Comparison of ENCODE assay signal across 13 cellular contexts in genomic region chr3:175274056-175274455, GRCh38.
DNase-seq lines count a peak whose midpoint lies in the region; ATAC-seq and TF ChIP-seq lines count a peak whose summit lies in the region.
"Had no signal": no experiment of that assay in that cellular context is flagged by ENCODE, and none has a peak within 500 bp of the region (broad histone marks: within the 10 kb centered on the region; RNA-seq: fewer than 3 reads in every experiment).

No MANE protein-coding gene starts in this region.

- TF ChIP-seq POLR2A in prostate gland (IDR thresholded peaks at IDR 0.05), result no peak

- H3K27me3 ChIP-seq in prostate gland (replicated peaks; ENCODE audit: insufficient read depth), result no peaks in the 10 kb centered on the region
- H3K27me3 ChIP-seq: uterus had no signal

- ATAC-seq in GM18498 (IDR thresholded peaks at IDR 0.05; ENCODE audit: unreplicated experiment), result peak; percentile 61
- ATAC-seq in GM21423 (IDR thresholded peaks at IDR 0.05; ENCODE audit: unreplicated experiment), result peak; percentile 59
- ATAC-seq in HG03571 (IDR thresholded peaks at IDR 0.05; ENCODE audit: unreplicated experiment), result peak; percentile 52
- ATAC-seq in GM19324 (IDR thresholded peaks at IDR 0.05; ENCODE audit: low FRiP score, unreplicated experiment), result no peak
- ATAC-seq: sciatic nerve, SK-N-SH treated with all-trans-retinoic acid at 6 μM for 48 hours had no signal

- no peaks in the 10 kb centered on the region for H3K36me3 ChIP-seq in prostate gland
- H3K36me3 ChIP-seq: uterus had no signal

- H3K4me1 ChIP-seq in prostate gland (replicated peaks), result no peaks in the 10 kb centered on the region
- H3K4me1 ChIP-seq: uterus had no signal

- H3K27ac ChIP-seq in prostate gland, result no peak overlapping the region
- H3K27ac ChIP-seq: uterus had no signal

- 86% methylated on average over 6 of the region's 6 CpGs for WGBS in prostate gland

- intact Hi-C loops in prostate gland (cut with DNase I), result no loop called here

- DNase-seq in epithelial cell of esophagus (ENCODE audit: low read depth), result peak; percentile 75
- DNase-seq in SIG-M5 treated with dmso at 0.1 percent for 504 hours (lab: John Stamatoyannopoulos, UW; ENCODE audit: unreplicated experiment), result no peak
- DNase-seq in prostate gland (ENCODE audit: low spot score), result no peak
- DNase-seq: activated CD4-positive, alpha-beta memory T cell treated with anti-CD3 and anti-CD28 coated beads for 36 hours; DMS79 treated with DMSO at 0.1 percent for 48 hours; NCI-H1694; uterus had no signal

- H3K4me3 ChIP-seq in epithelial cell of esophagus (ENCODE audit: low read length) (no peak overlapping the region), prostate gland (no peak overlapping the region)
- H3K4me3 ChIP-seq: uterus had no signal

- no peaks in the 10 kb centered on the region for H3K9me3 ChIP-seq in prostate gland
- H3K9me3 ChIP-seq: uterus had no signal

- TF ChIP-seq CTCF in epithelial cell of esophagus (IDR thresholded peaks at IDR 0.05; ENCODE audit: insufficient read depth, low read depth, low read length, missing control alignments) (no peak), prostate gland (IDR thresholded peaks at IDR 0.05) (no peak)
